In the genomic region with DNA sequence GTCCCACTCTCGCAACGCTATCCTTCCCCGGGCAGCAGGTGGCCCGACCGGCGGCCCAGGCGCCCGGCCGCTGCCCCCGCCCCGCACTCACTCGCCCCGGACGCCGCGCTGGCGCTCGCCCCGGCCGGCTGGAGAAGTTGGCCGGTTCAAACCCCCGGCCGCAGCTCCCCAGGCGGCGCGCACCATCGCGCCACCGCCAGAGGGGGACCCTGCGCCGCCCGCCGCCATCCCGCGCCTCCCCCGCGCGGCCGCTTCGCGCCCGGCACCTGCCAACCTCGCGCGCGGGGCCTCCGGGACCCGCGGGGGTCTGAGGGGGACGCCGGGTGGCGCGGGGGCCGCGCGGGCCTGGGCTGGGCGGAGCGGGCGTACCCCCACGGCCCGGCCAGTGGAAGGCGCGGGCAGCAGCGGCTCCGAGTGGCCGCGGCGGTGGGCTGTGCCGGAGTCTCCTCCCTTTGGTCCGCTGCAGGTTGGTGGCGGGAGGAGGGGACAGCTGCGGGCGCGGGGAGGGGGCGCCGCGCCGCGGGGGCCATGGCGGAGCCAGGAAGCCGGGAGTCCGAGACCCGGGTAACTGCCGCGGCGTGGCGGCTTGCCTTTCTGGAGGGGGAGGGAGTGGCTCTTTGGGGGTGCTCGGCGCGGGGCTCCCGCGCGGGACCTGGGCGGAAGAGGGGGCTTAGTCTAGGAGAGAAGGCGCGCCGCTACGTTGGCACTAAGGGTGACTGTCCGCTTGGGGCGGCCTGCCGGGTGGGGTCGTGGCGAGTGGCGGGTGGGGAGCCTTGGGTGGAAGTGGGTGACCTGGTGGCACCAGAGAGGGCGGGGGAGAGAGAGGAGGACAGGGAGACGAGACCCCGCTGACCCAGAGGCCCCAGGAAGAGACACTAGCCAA, we compare ENCODE assay signal across 1 cellular context.
A peak's percentile ranks its signal among the peaks of the same experiment; 100 is the strongest.
TF ChIP-seq lines count a peak whose summit lies in the region.

A gene (plus strand): TSS at position 434 of the 883 bp plus-strand sequence. CDS start 95 bp downstream, at position 529.
A gene (minus strand): TSS at position 139 of the 883 bp plus-strand sequence. CDS start 715 bp downstream, outside the sequence.

TF ChIP-seq in HepG2, 621 proteins besides CTCF, POLR2A, EP300 and RAD21 (continued from another document):
- TF ChIP-seq, protein P1, sequence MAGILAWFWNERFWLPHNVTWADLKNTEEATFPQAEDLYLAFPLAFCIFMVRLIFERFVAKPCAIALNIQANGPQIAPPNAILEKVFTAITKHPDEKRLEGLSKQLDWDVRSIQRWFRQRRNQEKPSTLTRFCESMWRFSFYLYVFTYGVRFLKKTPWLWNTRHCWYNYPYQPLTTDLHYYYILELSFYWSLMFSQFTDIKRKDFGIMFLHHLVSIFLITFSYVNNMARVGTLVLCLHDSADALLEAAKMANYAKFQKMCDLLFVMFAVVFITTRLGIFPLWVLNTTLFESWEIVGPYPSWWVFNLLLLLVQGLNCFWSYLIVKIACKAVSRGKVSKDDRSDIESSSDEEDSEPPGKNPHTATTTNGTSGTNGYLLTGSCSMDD (CRISPR knock-in tag; IDR thresholded peaks at IDR 0.05), result no peak
- TF ChIP-seq ZNF737 (CRISPR knock-in tag; IDR thresholded peaks at IDR 0.05; ENCODE audit: borderline replicate concordance), result 0 out of 2 replicates have a peak, but pooled peaks have one; percentile 63
- TF ChIP-seq, protein P2, sequence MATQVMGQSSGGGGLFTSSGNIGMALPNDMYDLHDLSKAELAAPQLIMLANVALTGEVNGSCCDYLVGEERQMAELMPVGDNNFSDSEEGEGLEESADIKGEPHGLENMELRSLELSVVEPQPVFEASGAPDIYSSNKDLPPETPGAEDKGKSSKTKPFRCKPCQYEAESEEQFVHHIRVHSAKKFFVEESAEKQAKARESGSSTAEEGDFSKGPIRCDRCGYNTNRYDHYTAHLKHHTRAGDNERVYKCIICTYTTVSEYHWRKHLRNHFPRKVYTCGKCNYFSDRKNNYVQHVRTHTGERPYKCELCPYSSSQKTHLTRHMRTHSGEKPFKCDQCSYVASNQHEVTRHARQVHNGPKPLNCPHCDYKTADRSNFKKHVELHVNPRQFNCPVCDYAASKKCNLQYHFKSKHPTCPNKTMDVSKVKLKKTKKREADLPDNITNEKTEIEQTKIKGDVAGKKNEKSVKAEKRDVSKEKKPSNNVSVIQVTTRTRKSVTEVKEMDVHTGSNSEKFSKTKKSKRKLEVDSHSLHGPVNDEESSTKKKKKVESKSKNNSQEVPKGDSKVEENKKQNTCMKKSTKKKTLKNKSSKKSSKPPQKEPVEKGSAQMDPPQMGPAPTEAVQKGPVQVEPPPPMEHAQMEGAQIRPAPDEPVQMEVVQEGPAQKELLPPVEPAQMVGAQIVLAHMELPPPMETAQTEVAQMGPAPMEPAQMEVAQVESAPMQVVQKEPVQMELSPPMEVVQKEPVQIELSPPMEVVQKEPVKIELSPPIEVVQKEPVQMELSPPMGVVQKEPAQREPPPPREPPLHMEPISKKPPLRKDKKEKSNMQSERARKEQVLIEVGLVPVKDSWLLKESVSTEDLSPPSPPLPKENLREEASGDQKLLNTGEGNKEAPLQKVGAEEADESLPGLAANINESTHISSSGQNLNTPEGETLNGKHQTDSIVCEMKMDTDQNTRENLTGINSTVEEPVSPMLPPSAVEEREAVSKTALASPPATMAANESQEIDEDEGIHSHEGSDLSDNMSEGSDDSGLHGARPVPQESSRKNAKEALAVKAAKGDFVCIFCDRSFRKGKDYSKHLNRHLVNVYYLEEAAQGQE (IDR thresholded peaks at IDR 0.05; ENCODE audit: borderline replicate concordance in 1 of 2, low read depth in 1 of 2, low read length in 2 of 2), result peak in 1 of 2 experiments; percentile 30; a peak in 1 of 4 replicates
- TF ChIP-seq, protein P3, sequence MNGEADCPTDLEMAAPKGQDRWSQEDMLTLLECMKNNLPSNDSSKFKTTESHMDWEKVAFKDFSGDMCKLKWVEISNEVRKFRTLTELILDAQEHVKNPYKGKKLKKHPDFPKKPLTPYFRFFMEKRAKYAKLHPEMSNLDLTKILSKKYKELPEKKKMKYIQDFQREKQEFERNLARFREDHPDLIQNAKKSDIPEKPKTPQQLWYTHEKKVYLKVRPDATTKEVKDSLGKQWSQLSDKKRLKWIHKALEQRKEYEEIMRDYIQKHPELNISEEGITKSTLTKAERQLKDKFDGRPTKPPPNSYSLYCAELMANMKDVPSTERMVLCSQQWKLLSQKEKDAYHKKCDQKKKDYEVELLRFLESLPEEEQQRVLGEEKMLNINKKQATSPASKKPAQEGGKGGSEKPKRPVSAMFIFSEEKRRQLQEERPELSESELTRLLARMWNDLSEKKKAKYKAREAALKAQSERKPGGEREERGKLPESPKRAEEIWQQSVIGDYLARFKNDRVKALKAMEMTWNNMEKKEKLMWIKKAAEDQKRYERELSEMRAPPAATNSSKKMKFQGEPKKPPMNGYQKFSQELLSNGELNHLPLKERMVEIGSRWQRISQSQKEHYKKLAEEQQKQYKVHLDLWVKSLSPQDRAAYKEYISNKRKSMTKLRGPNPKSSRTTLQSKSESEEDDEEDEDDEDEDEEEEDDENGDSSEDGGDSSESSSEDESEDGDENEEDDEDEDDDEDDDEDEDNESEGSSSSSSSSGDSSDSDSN (CRISPR knock-in tag; IDR thresholded peaks at IDR 0.05), result peak; percentile 10; the same call in 1 of the 2 replicates
- TF ChIP-seq HOXA9 (CRISPR knock-in tag; IDR thresholded peaks at IDR 0.05; ENCODE audit: borderline replicate concordance), result 0 out of 2 replicates have a peak, but pooled peaks have one; percentile 65
- TF ChIP-seq, protein P4, sequence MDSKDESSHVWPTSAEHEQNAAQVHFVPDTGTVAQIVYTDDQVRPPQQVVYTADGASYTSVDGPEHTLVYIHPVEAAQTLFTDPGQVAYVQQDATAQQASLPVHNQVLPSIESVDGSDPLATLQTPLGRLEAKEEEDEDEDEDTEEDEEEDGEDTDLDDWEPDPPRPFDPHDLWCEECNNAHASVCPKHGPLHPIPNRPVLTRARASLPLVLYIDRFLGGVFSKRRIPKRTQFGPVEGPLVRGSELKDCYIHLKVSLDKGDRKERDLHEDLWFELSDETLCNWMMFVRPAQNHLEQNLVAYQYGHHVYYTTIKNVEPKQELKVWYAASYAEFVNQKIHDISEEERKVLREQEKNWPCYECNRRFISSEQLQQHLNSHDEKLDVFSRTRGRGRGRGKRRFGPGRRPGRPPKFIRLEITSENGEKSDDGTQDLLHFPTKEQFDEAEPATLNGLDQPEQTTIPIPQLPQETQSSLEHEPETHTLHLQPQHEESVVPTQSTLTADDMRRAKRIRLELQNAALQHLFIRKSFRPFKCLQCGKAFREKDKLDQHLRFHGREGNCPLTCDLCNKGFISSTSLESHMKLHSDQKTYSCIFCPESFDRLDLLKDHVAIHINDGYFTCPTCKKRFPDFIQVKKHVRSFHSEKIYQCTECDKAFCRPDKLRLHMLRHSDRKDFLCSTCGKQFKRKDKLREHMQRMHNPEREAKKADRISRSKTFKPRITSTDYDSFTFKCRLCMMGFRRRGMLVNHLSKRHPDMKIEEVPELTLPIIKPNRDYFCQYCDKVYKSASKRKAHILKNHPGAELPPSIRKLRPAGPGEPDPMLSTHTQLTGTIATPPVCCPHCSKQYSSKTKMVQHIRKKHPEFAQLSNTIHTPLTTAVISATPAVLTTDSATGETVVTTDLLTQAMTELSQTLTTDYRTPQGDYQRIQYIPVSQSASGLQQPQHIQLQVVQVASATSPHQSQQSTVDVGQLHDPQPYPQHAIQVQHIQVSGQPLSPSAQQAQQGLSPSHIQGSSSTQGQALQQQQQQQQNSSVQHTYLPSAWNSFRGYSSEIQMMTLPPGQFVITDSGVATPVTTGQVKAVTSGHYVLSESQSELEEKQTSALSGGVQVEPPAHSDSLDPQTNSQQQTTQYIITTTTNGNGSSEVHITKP (CRISPR knock-in tag; IDR thresholded peaks at IDR 0.05; ENCODE audit: low read depth), result peak; percentile 95
- TF ChIP-seq, protein P5, sequence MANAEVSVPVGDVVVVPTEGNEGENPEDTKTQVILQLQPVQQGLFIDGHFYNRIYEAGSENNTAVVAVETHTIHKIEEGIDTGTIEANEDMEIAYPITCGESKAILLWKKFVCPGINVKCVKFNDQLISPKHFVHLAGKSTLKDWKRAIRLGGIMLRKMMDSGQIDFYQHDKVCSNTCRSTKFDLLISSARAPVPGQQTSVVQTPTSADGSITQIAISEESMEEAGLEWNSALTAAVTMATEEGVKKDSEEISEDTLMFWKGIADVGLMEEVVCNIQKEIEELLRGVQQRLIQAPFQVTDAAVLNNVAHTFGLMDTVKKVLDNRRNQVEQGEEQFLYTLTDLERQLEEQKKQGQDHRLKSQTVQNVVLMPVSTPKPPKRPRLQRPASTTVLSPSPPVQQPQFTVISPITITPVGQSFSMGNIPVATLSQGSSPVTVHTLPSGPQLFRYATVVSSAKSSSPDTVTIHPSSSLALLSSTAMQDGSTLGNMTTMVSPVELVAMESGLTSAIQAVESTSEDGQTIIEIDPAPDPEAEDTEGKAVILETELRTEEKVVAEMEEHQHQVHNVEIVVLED (CRISPR knock-in tag; IDR thresholded peaks at IDR 0.05; ENCODE audit: borderline replicate concordance), result peak; percentile 7; the same call in 1 of the 2 replicates
- peak; percentile 14; the same call in 1 of the 2 replicates for TF ChIP-seq YEATS4 (CRISPR knock-in tag; IDR thresholded peaks at IDR 0.05; ENCODE audit: borderline replicate concordance)
- TF ChIP-seq, protein P6, sequence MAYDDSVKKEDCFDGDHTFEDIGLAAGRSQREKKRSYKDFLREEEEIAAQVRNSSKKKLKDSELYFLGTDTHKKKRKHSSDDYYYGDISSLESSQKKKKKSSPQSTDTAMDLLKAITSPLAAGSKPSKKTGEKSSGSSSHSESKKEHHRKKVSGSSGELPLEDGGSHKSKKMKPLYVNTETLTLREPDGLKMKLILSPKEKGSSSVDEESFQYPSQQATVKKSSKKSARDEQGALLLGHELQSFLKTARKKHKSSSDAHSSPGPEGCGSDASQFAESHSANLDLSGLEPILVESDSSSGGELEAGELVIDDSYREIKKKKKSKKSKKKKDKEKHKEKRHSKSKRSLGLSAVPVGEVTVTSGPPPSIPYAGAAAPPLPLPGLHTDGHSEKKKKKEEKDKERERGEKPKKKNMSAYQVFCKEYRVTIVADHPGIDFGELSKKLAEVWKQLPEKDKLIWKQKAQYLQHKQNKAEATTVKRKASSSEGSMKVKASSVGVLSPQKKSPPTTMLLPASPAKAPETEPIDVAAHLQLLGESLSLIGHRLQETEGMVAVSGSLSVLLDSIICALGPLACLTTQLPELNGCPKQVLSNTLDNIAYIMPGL (CRISPR knock-in tag; IDR thresholded peaks at IDR 0.05; ENCODE audit: borderline replicate concordance in 1 of 2, low read depth in 1 of 2), result 0 out of 4 replicates have a peak, but pooled peaks of 1 of the 2 experiments have one; percentile 19
- peak; percentile 93 for TF ChIP-seq RBFOX2 (IDR thresholded peaks at IDR 0.05; ENCODE audit: low read depth, low read length)
- TF ChIP-seq ZNF33B (CRISPR knock-in tag; IDR thresholded peaks at IDR 0.05), result no peak
- TF ChIP-seq, protein P7, sequence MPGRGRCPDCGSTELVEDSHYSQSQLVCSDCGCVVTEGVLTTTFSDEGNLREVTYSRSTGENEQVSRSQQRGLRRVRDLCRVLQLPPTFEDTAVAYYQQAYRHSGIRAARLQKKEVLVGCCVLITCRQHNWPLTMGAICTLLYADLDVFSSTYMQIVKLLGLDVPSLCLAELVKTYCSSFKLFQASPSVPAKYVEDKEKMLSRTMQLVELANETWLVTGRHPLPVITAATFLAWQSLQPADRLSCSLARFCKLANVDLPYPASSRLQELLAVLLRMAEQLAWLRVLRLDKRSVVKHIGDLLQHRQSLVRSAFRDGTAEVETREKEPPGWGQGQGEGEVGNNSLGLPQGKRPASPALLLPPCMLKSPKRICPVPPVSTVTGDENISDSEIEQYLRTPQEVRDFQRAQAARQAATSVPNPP (CRISPR knock-in tag; IDR thresholded peaks at IDR 0.05), result 0 out of 2 replicates have a peak, but pooled peaks have one; percentile 40
- no peak for TF ChIP-seq ZNF484 (CRISPR knock-in tag; IDR thresholded peaks at IDR 0.05; ENCODE audit: borderline replicate concordance, low read depth)
- TF ChIP-seq ZSCAN12 (CRISPR knock-in tag; IDR thresholded peaks at IDR 0.05), result 0 out of 2 replicates have a peak, but pooled peaks have one; percentile 53
- TF ChIP-seq, protein P8, sequence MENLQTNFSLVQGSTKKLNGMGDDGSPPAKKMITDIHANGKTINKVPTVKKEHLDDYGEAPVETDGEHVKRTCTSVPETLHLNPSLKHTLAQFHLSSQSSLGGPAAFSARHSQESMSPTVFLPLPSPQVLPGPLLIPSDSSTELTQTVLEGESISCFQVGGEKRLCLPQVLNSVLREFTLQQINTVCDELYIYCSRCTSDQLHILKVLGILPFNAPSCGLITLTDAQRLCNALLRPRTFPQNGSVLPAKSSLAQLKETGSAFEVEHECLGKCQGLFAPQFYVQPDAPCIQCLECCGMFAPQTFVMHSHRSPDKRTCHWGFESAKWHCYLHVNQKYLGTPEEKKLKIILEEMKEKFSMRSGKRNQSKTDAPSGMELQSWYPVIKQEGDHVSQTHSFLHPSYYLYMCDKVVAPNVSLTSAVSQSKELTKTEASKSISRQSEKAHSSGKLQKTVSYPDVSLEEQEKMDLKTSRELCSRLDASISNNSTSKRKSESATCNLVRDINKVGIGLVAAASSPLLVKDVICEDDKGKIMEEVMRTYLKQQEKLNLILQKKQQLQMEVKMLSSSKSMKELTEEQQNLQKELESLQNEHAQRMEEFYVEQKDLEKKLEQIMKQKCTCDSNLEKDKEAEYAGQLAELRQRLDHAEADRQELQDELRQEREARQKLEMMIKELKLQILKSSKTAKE (CRISPR knock-in tag; IDR thresholded peaks at IDR 0.05; ENCODE audit: borderline replicate concordance), result peak; percentile 11; the same call in 1 of the 2 replicates
- TF ChIP-seq, protein P9, sequence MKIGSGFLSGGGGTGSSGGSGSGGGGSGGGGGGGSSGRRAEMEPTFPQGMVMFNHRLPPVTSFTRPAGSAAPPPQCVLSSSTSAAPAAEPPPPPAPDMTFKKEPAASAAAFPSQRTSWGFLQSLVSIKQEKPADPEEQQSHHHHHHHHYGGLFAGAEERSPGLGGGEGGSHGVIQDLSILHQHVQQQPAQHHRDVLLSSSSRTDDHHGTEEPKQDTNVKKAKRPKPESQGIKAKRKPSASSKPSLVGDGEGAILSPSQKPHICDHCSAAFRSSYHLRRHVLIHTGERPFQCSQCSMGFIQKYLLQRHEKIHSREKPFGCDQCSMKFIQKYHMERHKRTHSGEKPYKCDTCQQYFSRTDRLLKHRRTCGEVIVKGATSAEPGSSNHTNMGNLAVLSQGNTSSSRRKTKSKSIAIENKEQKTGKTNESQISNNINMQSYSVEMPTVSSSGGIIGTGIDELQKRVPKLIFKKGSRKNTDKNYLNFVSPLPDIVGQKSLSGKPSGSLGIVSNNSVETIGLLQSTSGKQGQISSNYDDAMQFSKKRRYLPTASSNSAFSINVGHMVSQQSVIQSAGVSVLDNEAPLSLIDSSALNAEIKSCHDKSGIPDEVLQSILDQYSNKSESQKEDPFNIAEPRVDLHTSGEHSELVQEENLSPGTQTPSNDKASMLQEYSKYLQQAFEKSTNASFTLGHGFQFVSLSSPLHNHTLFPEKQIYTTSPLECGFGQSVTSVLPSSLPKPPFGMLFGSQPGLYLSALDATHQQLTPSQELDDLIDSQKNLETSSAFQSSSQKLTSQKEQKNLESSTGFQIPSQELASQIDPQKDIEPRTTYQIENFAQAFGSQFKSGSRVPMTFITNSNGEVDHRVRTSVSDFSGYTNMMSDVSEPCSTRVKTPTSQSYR (CRISPR knock-in tag; IDR thresholded peaks at IDR 0.05; ENCODE audit: borderline replicate concordance), result 0 out of 2 replicates have a peak, but pooled peaks have one; percentile 22
- 0 out of 2 replicates have a peak, but pooled peaks have one; percentile 23 for TF ChIP-seq NKX3-1 (CRISPR knock-in tag; IDR thresholded peaks at IDR 0.05)
